ENCODE assay signal across 1 cellular context in the genomic region with DNA sequence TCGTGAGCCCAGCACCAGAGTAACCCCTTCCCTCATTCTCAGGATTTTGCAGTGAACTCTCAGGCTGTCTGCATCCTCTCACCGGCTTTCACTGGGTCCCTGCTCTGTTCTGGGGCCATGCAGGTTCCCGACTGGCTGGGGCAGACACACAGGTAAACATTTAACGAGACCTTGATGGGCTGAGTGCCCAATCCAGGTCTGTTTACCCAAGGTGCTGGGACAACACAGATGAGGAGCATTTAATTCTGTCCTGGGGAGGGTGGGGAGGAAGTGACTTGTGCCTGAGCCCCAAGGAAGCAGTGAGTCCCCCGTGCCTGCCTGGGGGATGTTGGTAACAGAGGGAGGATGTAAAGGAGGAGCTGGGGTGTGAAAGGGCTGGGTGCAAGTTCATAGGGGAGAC.
TF ChIP-seq lines count a peak whose summit lies in the region.

No MANE protein-coding gene starts in this region.

TF ChIP-seq in H1, 55 proteins besides CTCF, POLR2A, EP300 and RAD21:
- no peak for TF ChIP-seq EGR1 (IDR thresholded peaks at IDR 0.05; ENCODE audit: borderline replicate concordance, low read depth, low read length)
- no peak for TF ChIP-seq KDM1A (IDR thresholded peaks at IDR 0.05; ENCODE audit: borderline replicate concordance, low read length)
- TF ChIP-seq HDAC2 (IDR thresholded peaks at IDR 0.05; ENCODE audit: borderline replicate concordance in 1 of 2, low read depth in 2 of 2, low read length in 2 of 2) = no peak
- no peak for TF ChIP-seq SUZ12 (IDR thresholded peaks at IDR 0.05; ENCODE audit: low read length)
- TF ChIP-seq NANOG (IDR thresholded peaks at IDR 0.05; ENCODE audit: insufficient read depth, low read depth, low read length, poor library complexity, severe bottlenecking) = no peak
- TF ChIP-seq PHF8 (conservative IDR thresholded peaks at IDR 0.05; ENCODE audit: low read depth, low read length) = no peak
- TF ChIP-seq CHD7 (IDR thresholded peaks at IDR 0.05; ENCODE audit: insufficient replicate concordance, low read length) = no peak
- no peak for TF ChIP-seq GTF2F1 (IDR thresholded peaks at IDR 0.05; ENCODE audit: borderline replicate concordance, low read depth, low read length)
- TF ChIP-seq CTBP2 (IDR thresholded peaks at IDR 0.05; ENCODE audit: borderline replicate concordance, insufficient read depth, insufficient read length, low read length) = no peak
- TF ChIP-seq CEBPB (IDR thresholded peaks at IDR 0.05; ENCODE audit: low read depth, low read length) = no peak
- TF ChIP-seq SP2 (IDR thresholded peaks at IDR 0.05; ENCODE audit: low read length) = no peak
- TF ChIP-seq CHD1 (IDR thresholded peaks at IDR 0.05; ENCODE audit: low read depth, low read length) = no peak
- TF ChIP-seq MAFK (IDR thresholded peaks at IDR 0.05; ENCODE audit: low read depth, low read length) = no peak
- no peak for TF ChIP-seq CBX8 (IDR thresholded peaks at IDR 0.05; ENCODE audit: borderline replicate concordance, low read depth, low read length)
- no peak for TF ChIP-seq TEAD4 (IDR thresholded peaks at IDR 0.05; ENCODE audit: low read depth, low read length)
- no peak for TF ChIP-seq SIX5 (IDR thresholded peaks at IDR 0.05; ENCODE audit: low read depth, low read length)
